Comparison of ENCODE assay signal across 25 cellular contexts in the genomic region with DNA sequence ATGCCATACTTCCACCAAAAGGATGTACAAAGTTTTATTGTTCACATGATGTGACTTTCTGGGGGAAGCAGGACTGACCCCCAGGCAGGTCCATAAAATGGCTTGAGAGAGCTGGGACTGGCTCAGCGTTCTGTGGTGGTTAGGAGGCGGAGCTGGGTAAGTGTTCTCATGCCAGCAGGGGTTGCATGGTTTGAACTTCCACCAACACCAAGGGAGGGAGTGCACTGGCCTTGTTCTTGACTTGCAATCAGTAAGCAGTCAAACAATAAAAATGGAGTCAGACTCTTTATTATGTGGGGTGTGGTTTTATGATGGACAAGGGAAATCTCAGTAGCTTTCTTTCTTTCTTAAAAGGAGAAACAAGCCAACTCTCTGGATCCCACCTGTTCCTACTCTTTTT.
"Had no signal": no experiment of that assay in that cellular context is flagged by ENCODE, and none has a peak within 500 bp of the region (broad histone marks: within the 10 kb centered on the region; RNA-seq: fewer than 3 reads in every experiment).

No MANE protein-coding gene starts in this region.

- H3K36me3 ChIP-seq: adrenal gland had no signal

- H3K9me3 ChIP-seq: adrenal gland, body of pancreas had no signal

- H3K27me3 ChIP-seq: adrenal gland, body of pancreas, dorsolateral prefrontal cortex had no signal

- H3K4me1 ChIP-seq: adrenal gland had no signal

- H3K4me3 ChIP-seq: adrenal gland, body of pancreas, dorsolateral prefrontal cortex had no signal

- DNase-seq: activated CD4-positive, alpha-beta memory T cell treated with anti-CD3 and anti-CD28 coated beads for 36 hours; activated CD4-positive, alpha-beta T cell treated with anti-CD3 and anti-CD28 coated beads for 36 hours; activated CD4-positive, alpha-beta T cell treated with anti-CD3 and anti-CD28 coated beads, Interleukin-2, amount 10 ng/mL, durations not matched to agents 24 days and 14 days; activated CD4-positive, CD25-positive, alpha-beta regulatory T cell; activated CD4-positive, CD25-positive, alpha-beta regulatory T cell treated with anti-CD3 and anti-CD28 coated beads, Interleukin-2, amount 50 U/mL, for 72 hours; activated CD8-positive, alpha-beta memory T cell treated with anti-CD3 and anti-CD28 coated beads, Interleukin-2, amount 10 ng/mL, durations not matched to agents 7 days and 5 days; activated CD8-positive, alpha-beta memory T cell treated with anti-CD3 and anti-CD28 coated beads, Interleukin-2, amount 50 U/mL, for 4 hours; activated CD8-positive, alpha-beta T cell treated with anti-CD3 and anti-CD28 coated beads, Interleukin-2, amount 10 ng/mL, durations not matched to agents 7 days and 5 days; activated effector memory CD4-positive, alpha-beta T cell treated with anti-CD3 and anti-CD28 coated beads, Interleukin-2, amount 50 U/mL, for 16 hours; activated naive CD4-positive, alpha-beta T cell treated with anti-CD3 and anti-CD28 coated beads for 36 hours; activated naive CD8-positive, alpha-beta T cell treated with anti-CD3 and anti-CD28 coated beads for 36 hours; activated naive CD8-positive, alpha-beta T cell treated with anti-CD3 and anti-CD28 coated beads, Interleukin-2, amount 50 U/mL, for 24 hours; activated T-cell treated with anti-CD3 and anti-CD28 coated beads, Interleukin-2, amount 50 U/mL, for 1 hour; activated T-cell treated with anti-CD3 and anti-CD28 coated beads, Interleukin-2, amount 50 U/mL, for 48 hours; adrenal gland; amygdala; aorta; body of pancreas; caudate nucleus; dorsolateral prefrontal cortex; effector memory CD4-positive, alpha-beta T cell; endodermal cell; foreskin fibroblast; T-helper 2 cell had no signal

- ATAC-seq: activated CD4-positive, alpha-beta T cell treated with anti-CD3 and anti-CD28 coated beads for 36 hours; activated CD8-positive, alpha-beta memory T cell treated with anti-CD3 and anti-CD28 coated beads, Interleukin-2, amount 10 ng/mL, durations not matched to agents 7 days and 5 days; activated CD8-positive, alpha-beta T cell treated with anti-CD3 and anti-CD28 coated beads, Interleukin-2, amount 10 ng/mL, durations not matched to agents 7 days and 5 days; activated naive CD8-positive, alpha-beta T cell treated with anti-CD3 and anti-CD28 coated beads, Interleukin-2, amount 50 U/mL, for 24 hours; body of pancreas; esophagus mucosa had no signal

- H3K27ac ChIP-seq: adrenal gland, body of pancreas, dorsolateral prefrontal cortex had no signal
